ENCODE assay signal across 11 cellular contexts in the genomic region with DNA sequence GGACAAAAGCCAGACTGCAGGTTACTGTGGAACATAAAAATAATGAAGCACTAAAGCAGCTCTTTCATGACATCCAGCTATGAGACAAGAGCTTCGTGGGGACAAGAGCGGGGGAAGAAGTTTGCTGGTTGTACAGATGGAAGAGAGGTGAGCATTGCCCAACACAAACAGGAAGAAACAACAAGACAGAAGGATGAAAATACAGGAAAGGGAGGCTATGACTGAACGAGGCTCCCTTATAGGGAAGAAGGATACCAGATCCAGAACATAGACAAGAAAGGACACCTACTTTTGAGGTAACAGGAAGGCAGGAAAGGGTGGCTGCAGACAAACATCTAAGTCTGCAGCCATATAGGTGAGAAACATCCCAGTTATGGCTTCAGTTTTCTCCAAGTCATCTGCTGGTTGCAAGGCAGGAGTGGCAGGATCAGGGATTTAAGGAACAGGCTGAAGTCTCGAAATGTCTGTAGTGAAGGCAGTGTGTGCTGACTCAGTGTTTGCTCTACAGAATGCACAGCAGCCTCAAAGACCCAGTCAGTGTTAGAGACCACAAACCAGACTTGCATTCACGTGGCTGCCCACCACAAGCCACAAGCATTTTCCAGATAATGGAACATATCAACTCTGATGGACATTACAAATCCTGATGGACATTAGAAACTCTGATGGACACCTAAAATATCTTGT. TPM values are rescaled to one million over a fixed set of nuclear protein-coding genes. Genes with fewer than 3 reads are reported as not detected.
DNase-seq lines count a peak whose midpoint lies in the region; FAIRE-seq and TF ChIP-seq lines count a peak whose summit lies in the region.
"Had no signal": no experiment of that assay in that cellular context is flagged by ENCODE, and none has a peak within 500 bp of the region (broad histone marks: within the 10 kb centered on the region; RNA-seq: fewer than 3 reads in every experiment).

No MANE protein-coding gene starts in this region.

- H3K27me3 Mint-ChIP-seq in neural progenitor cell (ENCODE audit: insufficient read depth, low read depth) = peaks cover 12% of the 10 kb centered on the region

- intact Hi-C loops in adrenal gland (cut with DNase I) = loop anchor here (10.0 kb wide), 4 partner anchors 45 to 185 kb away; partner anchors contain the start of genes CDC45 (in 1 of the 2) and UFD1 (in 1 of the 2)

- H3K36me3 ChIP-seq in bronchial epithelial cell (ENCODE audit: control insufficient read depth, insufficient read depth, low read length) = no peaks in the 10 kb centered on the region
- H3K36me3 ChIP-seq in neural progenitor cell = no peaks in the 10 kb centered on the region
- H3K36me3 ChIP-seq in adrenal gland (replicated peaks in 1 of 2) = no peaks in the 10 kb centered on the region
- H3K36me3 ChIP-seq: cardiac muscle cell had no signal

- no peak overlapping the region for H3K9ac ChIP-seq in neural progenitor cell

- peaks cover 10% of the 10 kb centered on the region for H4K20me1 ChIP-seq in neural progenitor cell (ENCODE audit: low read depth)

- TF ChIP-seq CTCF in bronchial epithelial cell (IDR thresholded peaks at IDR 0.05; ENCODE audit: insufficient read depth, low read length, severe bottlenecking) = no peak
- TF ChIP-seq CTCF in neural progenitor cell (IDR thresholded peaks at IDR 0.05) = no peak
- no peak for TF ChIP-seq CTCF in adrenal gland (IDR thresholded peaks at IDR 0.05)

- H3K36me3 Mint-ChIP-seq in neural progenitor cell = no peaks in the 10 kb centered on the region

- WGBS in adrenal gland, 4 donors = 72 to 85% (median 74%) methylated on average over 5 of the region's 5 CpGs

- H3K4me3 ChIP-seq in bronchial epithelial cell (ENCODE audit: low read depth, low read length) (no peak overlapping the region), neural progenitor cell (no peak overlapping the region), adrenal gland (no peak overlapping the region)

- TF ChIP-seq POLR2A in adrenal gland (IDR thresholded peaks at IDR 0.05) = no peak
- no peak for TF ChIP-seq POLR2A in erythroblast (IDR thresholded peaks at IDR 0.05; ENCODE audit: low read length)

- FAIRE-seq in bronchial epithelial cell (lab: Jason Lieb, UNC) = no peak

- DNase-seq in Daoy (ENCODE audit: low read depth) = peak; percentile 82
- peak; percentile 69 for DNase-seq in MV-4-11 (lab: John Stamatoyannopoulos, UW)
- peak; percentile 74 for DNase-seq in bronchial epithelial cell (ENCODE audit: low read depth)
- no peak for DNase-seq in neural progenitor cell (ENCODE audit: low spot score)
- no peak for DNase-seq in DMS114 treated with DMSO at 0.1 percent for 48 hours (lab: John Stamatoyannopoulos, UW; ENCODE audit: unreplicated experiment)
- no peak for DNase-seq in adrenal gland
- DNase-seq in NCI-H1436 (lab: John Stamatoyannopoulos, UW) = no peak
- DNase-seq in erythroblast (lab: John Stamatoyannopoulos, UW) = no peak
- DNase-seq: NCI-H345 had no signal

- H3K4me1 ChIP-seq in neural progenitor cell = peaks cover 17% of the 10 kb centered on the region
- peaks cover 27 to 49% of the 10 kb centered on the region in 2 donors for H3K4me1 ChIP-seq in adrenal gland (replicated peaks in 1 of 2)

- H3K27ac Mint-ChIP-seq in neural progenitor cell = no peak overlapping the region

- H2AFZ ChIP-seq in neural progenitor cell (replicated peaks) = no peak overlapping the region

- H3K4me2 ChIP-seq in neural progenitor cell = no peak overlapping the region

- H3K27ac ChIP-seq in neural progenitor cell (no peak overlapping the region), adrenal gland (no peak overlapping the region)
- H3K27ac ChIP-seq: cardiac muscle cell, skin epidermis had no signal

- H3K9me3 ChIP-seq in neural progenitor cell (ENCODE audit: low read depth) = no peaks in the 10 kb centered on the region
- H3K9me3 ChIP-seq in adrenal gland (replicated peaks in 1 of 3) = no peaks in the 10 kb centered on the region

- H3F3A ChIP-seq in neural progenitor cell (ENCODE audit: low read depth) = peaks cover 18% of the 10 kb centered on the region

- H3K79me2 ChIP-seq in neural progenitor cell (ENCODE audit: low read depth) = no peaks in the 10 kb centered on the region

- peak overlapping the region; percentile 89 for H3K4me3 Mint-ChIP-seq in neural progenitor cell

- peaks cover 25% of the 10 kb centered on the region for H3K4me1 Mint-ChIP-seq in neural progenitor cell

- no peaks in the 10 kb centered on the region for H3K27me3 ChIP-seq in bronchial epithelial cell (ENCODE audit: control insufficient read depth, insufficient read depth, low read length)
- peaks cover 36% of the 10 kb centered on the region for H3K27me3 ChIP-seq in neural progenitor cell
- H3K27me3 ChIP-seq in adrenal gland = no peaks in the 10 kb centered on the region
- H3K27me3 ChIP-seq: cardiac muscle cell had no signal

- H3K9me3 Mint-ChIP-seq in neural progenitor cell = no peaks in the 10 kb centered on the region

RNA-seq across cellular contexts. Expression of gene CLTCL1, which starts 1.9 kb away (rescaled TPM):
- total RNA-seq in Daoy (2014; rRNA removed; shearing (Covaris generic)) = 1.7 and 3.2 TPM in 2 replicates
- 13.7 and 20.2 TPM in 2 replicates for total RNA-seq in bronchial epithelial cell
- 7.9 and 13.7 TPM in 2 replicates for total RNA-seq in neural progenitor cell (ENCODE audit: low replicate concordance)
- 10 to 100 TPM; 13.0 to 62.8 (median 15.0) TPM for total RNA-seq in adrenal gland
- 10 to 100 TPM; 26.9 to 39.5 (median 28.6) TPM for polyA plus RNA-seq in adrenal gland

Comparison
In these comparisons a context has a peak if more than half of its experiments do, and no peak if none do; other contexts are left out.
1. DNase-seq: peak in Daoy (single experiment), MV-4-11 (single experiment) and bronchial epithelial cell (single experiment); none in neural progenitor cell (single experiment), DMS114 treated with DMSO at 0.1 percent for 48 hours (single experiment), adrenal gland (0 of 7), NCI-H1436 (single experiment) and erythroblast (0 of 2).